Comparison of ENCODE assay signal across 1 cellular context in genomic region chr19:51568456-51568855, GRCh38.
A peak's percentile ranks its signal among the peaks of the same experiment; 100 is the strongest.
TF ChIP-seq lines count a peak whose summit lies in the region.

No MANE protein-coding gene starts in this region.

TF ChIP-seq in K562, 482 proteins besides CTCF, POLR2A, EP300 and RAD21:
- no peak for TF ChIP-seq ZBTB49 (CRISPR knock-in tag; IDR thresholded peaks at IDR 0.05; ENCODE audit: borderline replicate concordance)
- peak in 1 of 2 experiments; percentile 44; a peak in 1 of 4 replicates for TF ChIP-seq FOXA3 (CRISPR knock-in tag; conservative IDR thresholded peaks at IDR 0.05 in 1 of 2, IDR thresholded peaks at IDR 0.05 in 1 of 2)
- TF ChIP-seq MECOM (CRISPR knock-in tag; IDR thresholded peaks at IDR 0.05) = no peak
- peak; percentile 48; the same call in 1 of the 2 replicates for TF ChIP-seq FOSL1 (tag; conservative IDR thresholded peaks at IDR 0.05)
- peak; percentile 36; the same call in 1 of the 2 replicates for TF ChIP-seq ZNF384 (IDR thresholded peaks at IDR 0.05; ENCODE audit: low read depth, low read length)
- no peak for TF ChIP-seq ZC3H4 (CRISPR knock-in tag; IDR thresholded peaks at IDR 0.05; ENCODE audit: borderline replicate concordance)
- no peak for TF ChIP-seq XRCC4 (IDR thresholded peaks at IDR 0.05; ENCODE audit: extremely low read depth, insufficient read depth, insufficient read length)
- no peak for TF ChIP-seq FIP1L1 (IDR thresholded peaks at IDR 0.05; ENCODE audit: low read depth, low read length, poor library complexity, severe bottlenecking)
- no peak for TF ChIP-seq PCBP1 (IDR thresholded peaks at IDR 0.05; ENCODE audit: low read depth, low read length, poor library complexity, severe bottlenecking)
- TF ChIP-seq DMBX1 (CRISPR knock-in tag; IDR thresholded peaks at IDR 0.05; ENCODE audit: borderline replicate concordance) = no peak
- TF ChIP-seq PTTG1 (tag; IDR thresholded peaks at IDR 0.05; ENCODE audit: low read depth) = no peak
- no peak for TF ChIP-seq ZNF57 (CRISPR knock-in tag; IDR thresholded peaks at IDR 0.05)
- TF ChIP-seq OTX1 (CRISPR knock-in tag; IDR thresholded peaks at IDR 0.05) = no peak
- TF ChIP-seq CBX5 (IDR thresholded peaks at IDR 0.05; ENCODE audit: borderline replicate concordance, low read depth) = no peak
- no peak for TF ChIP-seq JUND (IDR thresholded peaks at IDR 0.05; ENCODE audit: borderline replicate concordance, low read depth, low read length)
- 0 out of 3 replicates have a peak, but pooled peaks have one; percentile 24 for TF ChIP-seq JUND (tag; IDR thresholded peaks at IDR 0.05; ENCODE audit: borderline replicate concordance, low read depth, low read length)
